Comparison of ENCODE assay signal across 16 cellular contexts in genomic region chr11:86678296-86678695, GRCh38. TPM values are rescaled to one million over a fixed set of nuclear protein-coding genes. Genes with fewer than 3 reads are reported as not detected.
A peak's percentile ranks its signal among the peaks of the same experiment; 100 is the strongest.
DNase-seq lines count a peak whose midpoint lies in the region; ATAC-seq and TF ChIP-seq lines count a peak whose summit lies in the region.
"Had no signal": no experiment of that assay in that cellular context is flagged by ENCODE, and none has a peak within 500 bp of the region (broad histone marks: within the 10 kb centered on the region; RNA-seq: fewer than 3 reads in every experiment).

No MANE protein-coding gene starts in this region.

- WGBS in SK-N-SH (ENCODE audit: low lambda C conversion rate), result 95% methylated on average over 3 of the region's 3 CpGs
- WGBS in mesendoderm (ENCODE audit: extremely low coverage, insufficient coverage, low lambda C conversion rate), result no CpG with 5 or more reads among the region's 3 CpGs
- 68 to 78% methylated on average over 3 of the region's 3 CpGs for WGBS in lower leg skin, 2 donors

- no peak for TF ChIP-seq EP300 in SK-N-SH (IDR thresholded peaks at IDR 0.05; ENCODE audit: borderline replicate concordance in 1 of 2, low read depth in 1 of 2, low read length in 1 of 2)

- H3K9me3 ChIP-seq in SK-N-SH, result no peaks in the 10 kb centered on the region
- no peaks in the 10 kb centered on the region for H3K9me3 ChIP-seq in stomach smooth muscle (ENCODE audit: control insufficient read depth in 2 of 2, low read length in 2 of 2)
- H3K9me3 ChIP-seq: Peyer's patch had no signal

- TF ChIP-seq CTCF in SK-N-SH (IDR thresholded peaks at IDR 0.05) (no peak), dorsolateral prefrontal cortex (IDR thresholded peaks at IDR 0.05 in 54 of 56, conservative IDR thresholded peaks at IDR 0.05 in 2 of 56; ENCODE audit: low read depth in 1 of 56, partially characterized antibody in 56 of 56) (no peak), lower leg skin (IDR thresholded peaks at IDR 0.05) (no peak)

- no peak overlapping the region for H4K8ac ChIP-seq in mesendoderm (ENCODE audit: low read depth, low read length)

- DNase-seq in SK-N-SH, result no peak
- DNase-seq in dorsolateral prefrontal cortex, result no peak
- no peak for DNase-seq in mesendoderm
- no peak for DNase-seq in lower leg skin (ENCODE audit: low spot score in 2 of 2)
- no peak for DNase-seq in NOMO-1 (lab: John Stamatoyannopoulos, UW; ENCODE audit: unreplicated experiment in 2 of 2)
- no peak for DNase-seq in NCI-H510A (lab: John Stamatoyannopoulos, UW)
- DNase-seq: Karpas-422, MM.1S, NCI-H1105, NCI-H2029 treated with DMSO at 0.1 percent for 48 hours, NCI-H526 treated with DMSO at 0.1 percent for 48 hours, Peyer's patch, SHP77 had no signal

- H3K23ac ChIP-seq in mesendoderm (ENCODE audit: low read length), result no peak overlapping the region

- no peak overlapping the region for H2BK5ac ChIP-seq in mesendoderm (ENCODE audit: low read length)

- H3K27ac ChIP-seq in SK-N-SH (ENCODE audit: low read depth in 2 of 2, low read length in 1 of 2), result peak overlapping the region in 1 of 2 experiments; percentile 42; a peak in 2 of 4 replicates
- H3K27ac ChIP-seq in dorsolateral prefrontal cortex, result peak overlapping the region in 34 of 59 donors; percentile 11 to 69 (median 44)
- no peak overlapping the region for H3K27ac ChIP-seq in mesendoderm (ENCODE audit: low read depth, low read length)
- H3K27ac ChIP-seq in stomach smooth muscle (ENCODE audit: low read length), result peak overlapping the region; percentile 53
- H3K27ac ChIP-seq: C4-2B, Peyer's patch had no signal

- no peak overlapping the region for H3K18ac ChIP-seq in mesendoderm (ENCODE audit: low read length)

- H3K36me3 ChIP-seq in SK-N-SH (replicated peaks in 1 of 2; ENCODE audit: control insufficient read depth in 1 of 2, insufficient read depth in 2 of 2, low read length in 1 of 2), result no peaks in the 10 kb centered on the region
- no peaks in the 10 kb centered on the region for H3K36me3 ChIP-seq in mesendoderm (ENCODE audit: control insufficient read depth, insufficient read depth, low read length)
- H3K36me3 ChIP-seq in stomach smooth muscle (ENCODE audit: control insufficient read depth in 2 of 2, insufficient read depth in 2 of 2, low read length in 2 of 2), result no peaks in the 10 kb centered on the region
- H3K36me3 ChIP-seq: Peyer's patch had no signal

- POLR2A ChIA-PET in SK-N-SH (lab: Yijun Ruan, JAX), result no interaction called here

- no peaks in the 10 kb centered on the region for H3K79me2 ChIP-seq in SK-N-SH (ENCODE audit: insufficient read depth)
- no peaks in the 10 kb centered on the region for H3K79me2 ChIP-seq in mesendoderm (ENCODE audit: control insufficient read depth, insufficient read depth, low read length)

- H4K20me1 ChIP-seq in SK-N-SH (ENCODE audit: insufficient read depth), result no peaks in the 10 kb centered on the region

- H3K4me3 ChIP-seq in SK-N-SH (ENCODE audit: low read depth in 2 of 2, low read length in 1 of 2) (no peak overlapping the region), dorsolateral prefrontal cortex (no peak overlapping the region), mesendoderm (ENCODE audit: low read length) (no peak overlapping the region), stomach smooth muscle (ENCODE audit: low read length in 2 of 2) (no peak overlapping the region), lower leg skin (ENCODE audit: low read depth, poor library complexity, severe bottlenecking) (no peak overlapping the region)
- H3K4me3 ChIP-seq: Peyer's patch had no signal

- no peaks in the 10 kb centered on the region for H3K9me2 ChIP-seq in SK-N-SH

- H3K4me2 ChIP-seq in SK-N-SH (peak overlapping the region; percentile 46; the same call in 1 of the 2 replicates), mesendoderm (ENCODE audit: low read length) (no peak overlapping the region)

- no peaks in the 10 kb centered on the region for H3K27me3 ChIP-seq in SK-N-SH (ENCODE audit: insufficient read depth)
- no peaks in the 10 kb centered on the region for H3K27me3 ChIP-seq in dorsolateral prefrontal cortex
- no peaks in the 10 kb centered on the region for H3K27me3 ChIP-seq in mesendoderm (ENCODE audit: insufficient read depth, low read length, poor library complexity)
- no peaks in the 10 kb centered on the region for H3K27me3 ChIP-seq in stomach smooth muscle (ENCODE audit: control insufficient read depth in 1 of 2, insufficient read depth in 2 of 2, low read length in 2 of 2)
- H3K27me3 ChIP-seq: Peyer's patch had no signal

- no peak overlapping the region; the same call in 1 of the 2 replicates for H2AFZ ChIP-seq in SK-N-SH (ENCODE audit: low read depth)

- CTCF ChIA-PET in SK-N-SH (lab: Yijun Ruan, JAX), result interaction anchor here (1.6 kb wide), 1 partner anchor 19 kb away, joined by 3 read pairs; no protein-coding TSS in a partner anchor

- H3K4ac ChIP-seq in mesendoderm (ENCODE audit: low read depth, low read length), result no peak overlapping the region

- peak overlapping the region; percentile 32; the same call in 1 of the 2 replicates for H3K9ac ChIP-seq in SK-N-SH
- H3K9ac ChIP-seq in mesendoderm (ENCODE audit: low read length), result no peak overlapping the region
- H3K9ac ChIP-seq in stomach smooth muscle (ENCODE audit: low read length in 2 of 2), result peak overlapping the region in 1 of 2 donors; percentile 38

- peaks cover 27% of the 10 kb centered on the region for H3F3A ChIP-seq in SK-N-SH (replicated peaks; ENCODE audit: insufficient read depth)

- no peaks in the 10 kb centered on the region for H3K79me1 ChIP-seq in mesendoderm (ENCODE audit: low read length)

- ATAC-seq in SK-N-SH treated with all-trans-retinoic acid at 6 μM for 48 hours, result no peak

- H3K56ac ChIP-seq in mesendoderm (ENCODE audit: low read length), result no peak overlapping the region

- no peak overlapping the region for H4K5ac ChIP-seq in mesendoderm (ENCODE audit: low read length)

- no peak for TF ChIP-seq POLR2A in lower leg skin (IDR thresholded peaks at IDR 0.05)

- H3K4me1 ChIP-seq in SK-N-SH (ENCODE audit: control insufficient read depth in 1 of 2, insufficient read depth in 2 of 2, low read depth in 1 of 2, low read length in 1 of 2), result peaks cover 5 to 17% of the 10 kb centered on the region in 2 experiments; a peak in 3 of 4 replicates
- no peaks in the 10 kb centered on the region for H3K4me1 ChIP-seq in mesendoderm (ENCODE audit: control insufficient read depth, low read depth, low read length)
- peaks cover 52% of the 10 kb centered on the region for H3K4me1 ChIP-seq in stomach smooth muscle (ENCODE audit: control insufficient read depth, insufficient read depth, low read length)
- H3K4me1 ChIP-seq: Peyer's patch had no signal

- H2BK120ac ChIP-seq in mesendoderm (ENCODE audit: low read depth, low read length), result peak overlapping the region; percentile 46

- no peak overlapping the region for H2BK15ac ChIP-seq in mesendoderm (replicated peaks; ENCODE audit: low read depth)

- no peak for TF ChIP-seq RAD21 in SK-N-SH (IDR thresholded peaks at IDR 0.05; ENCODE audit: low read length)

- intact Hi-C loops in dorsolateral prefrontal cortex (cut with DNase I), result loop anchor here (10.0 kb wide), 2 partner anchors 127 to 223 kb away; partner anchors contain the start of gene PRSS23 (in 1 of the 2)
- intact Hi-C loops in lower leg skin (cut with DNase I; ENCODE audit: low total_unique reads), result no loop called here

- H2AK5ac ChIP-seq in mesendoderm (ENCODE audit: low read length), result no peak overlapping the region

TF ChIP-seq in SK-N-SH, 30 proteins besides CTCF, POLR2A, EP300 and RAD21 (continues in another document):
- TF ChIP-seq FOXM1 (IDR thresholded peaks at IDR 0.05; ENCODE audit: low read depth) (no peak), TAF1 (IDR thresholded peaks at IDR 0.05; ENCODE audit: borderline replicate concordance, low read depth, low read length) (no peak)

TF ChIP-seq in SK-N-SH treated with all-trans-retinoic acid at 6 μM for 48 hours, 23 proteins besides CTCF, POLR2A, EP300 and RAD21 (continues in another document):
- no peak for TF ChIP-seq ZFP3 (CRISPR knock-in tag; IDR thresholded peaks at IDR 0.05)
- no peak for TF ChIP-seq TCF4 (CRISPR knock-in tag; IDR thresholded peaks at IDR 0.05; ENCODE audit: borderline replicate concordance)
- TF ChIP-seq ESRRG (CRISPR knock-in tag; IDR thresholded peaks at IDR 0.05), result no peak
- no peak for TF ChIP-seq BACH2 (CRISPR knock-in tag; IDR thresholded peaks at IDR 0.05; ENCODE audit: borderline replicate concordance)
- no peak for TF ChIP-seq ZC3H10 (CRISPR knock-in tag; IDR thresholded peaks at IDR 0.05)
- TF ChIP-seq TOX (CRISPR knock-in tag; IDR thresholded peaks at IDR 0.05; ENCODE audit: borderline replicate concordance), result no peak
- TF ChIP-seq CSRNP3 (CRISPR knock-in tag; IDR thresholded peaks at IDR 0.05), result no peak

RNA-seq across cellular contexts. Expression of gene ME3, which starts 5.9 kb away (rescaled TPM):
- polyA plus RNA-seq in SK-N-SH (2012; rRNA removed), result 22.0 and 25.5 TPM in 2 replicates
- polyA plus RNA-seq in SK-N-SH (2012; cell fraction: cytosol; rRNA removed), result 6.5 and 11.4 TPM in 2 replicates
- 106 and 111 TPM in 2 replicates for polyA plus RNA-seq in SK-N-SH (2012; cell fraction: nucleus; rRNA removed)
- total RNA-seq in dorsolateral prefrontal cortex, result 10 to 100 TPM; 29.7 to 94.4 (median 68.3) TPM
- polyA plus RNA-seq in mesendoderm (2013, experiment 1 of 2), result 1.3 TPM
- polyA plus RNA-seq in mesendoderm (2013, experiment 2 of 2), result 1.2 TPM
- total RNA-seq in lower leg skin, result 10 to 100 TPM in 1 of 4 donors, 1 to 10 TPM in 3; 1.9 to 11.0 (median 6.0) TPM
